ENCODE assay signal across 9 cellular contexts in the genomic region with DNA sequence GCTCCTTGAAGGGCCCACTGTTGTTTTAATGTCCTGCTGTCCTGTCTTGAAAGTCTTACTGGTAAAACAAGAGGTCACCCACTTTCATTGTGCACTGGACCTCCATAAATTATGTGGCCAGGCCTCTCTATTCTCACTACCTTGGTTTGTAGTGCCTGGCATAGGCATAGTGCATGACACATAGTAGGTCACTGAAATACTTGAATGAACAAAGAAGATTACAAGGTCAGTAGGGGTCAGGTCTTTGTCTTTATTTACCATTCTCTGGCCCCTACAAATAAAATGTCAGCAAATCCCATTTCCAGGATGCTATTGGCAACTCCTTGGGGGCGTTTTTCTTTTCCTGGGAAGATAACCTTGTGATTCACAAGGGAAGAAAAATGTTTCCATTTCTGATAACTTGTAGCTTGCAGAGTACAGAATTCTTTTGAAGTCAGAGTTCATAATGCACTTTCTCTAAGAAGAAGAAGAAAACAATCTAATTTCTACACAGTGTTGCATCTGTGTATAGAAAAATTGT. TPM values are rescaled to one million over a fixed set of nuclear protein-coding genes. Genes with fewer than 3 reads are reported as not detected.
DNase-seq lines count a peak whose midpoint lies in the region; ATAC-seq and TF ChIP-seq lines count a peak whose summit lies in the region.
"Had no signal": no experiment of that assay in that cellular context is flagged by ENCODE, and none has a peak within 500 bp of the region (broad histone marks: within the 10 kb centered on the region; RNA-seq: fewer than 3 reads in every experiment).

No MANE protein-coding gene starts in this region.

- H3K4me3 ChIP-seq in heart left ventricle (peak overlapping the region in 10 of 12 donors; percentile 54 to 97 (median 90)), astrocyte of the cerebellum (ENCODE audit: low read depth, low read length) (peak overlapping the region; percentile 84), lower leg skin (ENCODE audit: low read depth, poor library complexity, severe bottlenecking) (peak overlapping the region; percentile 71), upper lobe of right lung (peak overlapping the region; percentile 91)

- H3K4me1 ChIP-seq in heart left ventricle (peaks cover 3 to 38% (median 20%) of the 10 kb centered on the region in 12 donors), upper lobe of right lung (peaks cover 8% of the 10 kb centered on the region)

- H3K9me3 ChIP-seq in heart left ventricle (no peaks in the 10 kb centered on the region), upper lobe of right lung (no peaks in the 10 kb centered on the region)

- in situ Hi-C loops in astrocyte of the cerebellum (cut with HindIII; ENCODE audit: low sequenced_read_pairs) (no loop called here), GM13976 (cut with MboI; ENCODE audit: low sequenced_read_pairs, unreplicated experiment) (no loop called here)

- H3K36me3 ChIP-seq in heart left ventricle (peaks cover 0 to 32% (median 30%) of the 10 kb centered on the region in 9 donors), upper lobe of right lung (peaks cover 29% of the 10 kb centered on the region)

- intact Hi-C loops in heart left ventricle (cut with DNase I) = loop anchor here in 9 of 10 donors (2.0 to 10.0 kb wide), 8 partner anchors 39 to 149 kb away; partner anchors contain the start of gene TBC1D1 (in 4 of the 9)
- intact Hi-C loops in cardiac septum (cut with DNase I) = loop anchor here (2.0 to 5.0 kb wide), 4 partner anchors 59 to 209 kb away; partner anchors contain the start of gene RELL1
- intact Hi-C loops in lower leg skin (cut with DNase I; ENCODE audit: low total_unique reads) = no loop called here
- intact Hi-C loops in upper lobe of right lung (cut with DNase I) = no loop called here

- H3K27ac ChIP-seq in heart left ventricle (peak overlapping the region in 6 of 12 donors; percentile 90 to 95 (median 92)), upper lobe of right lung (no peak overlapping the region)

- no peak for TF ChIP-seq CTCF in heart left ventricle (IDR thresholded peaks at IDR 0.05)
- TF ChIP-seq CTCF in astrocyte of the cerebellum (IDR thresholded peaks at IDR 0.05; ENCODE audit: low read depth, low read length, missing control alignments) = no peak
- no peak for TF ChIP-seq CTCF in lower leg skin (IDR thresholded peaks at IDR 0.05)
- no peak for TF ChIP-seq CTCF in upper lobe of right lung (IDR thresholded peaks at IDR 0.05)
- no peak for TF ChIP-seq CTCF in GM13976 (IDR thresholded peaks at IDR 0.05; ENCODE audit: borderline replicate concordance, control extremely low read depth, extremely low read depth, insufficient read depth, missing control alignments)

- H3K27me3 ChIP-seq in heart left ventricle (no peaks in the 10 kb centered on the region), upper lobe of right lung (no peaks in the 10 kb centered on the region)

- no peak for DNase-seq in heart left ventricle
- no peak for DNase-seq in cardiac septum (ENCODE audit: low spot score)
- DNase-seq in astrocyte of the cerebellum (ENCODE audit: low read depth) = no peak
- no peak for DNase-seq in lower leg skin (ENCODE audit: low spot score in 2 of 2)
- no peak for DNase-seq in upper lobe of right lung
- no peak for DNase-seq in GM13976 (ENCODE audit: low spot score)
- DNase-seq: activated CD4-positive, alpha-beta T cell treated with anti-CD3 and anti-CD28 coated beads, Interleukin-2, amount 50 U/mL, for 1 hour had no signal

- WGBS in heart left ventricle, 4 donors = 30 to 74% (median 53%) methylated on average over 1 of the region's 1 CpG
- WGBS in lower leg skin, 2 donors = 57 to 74% methylated on average over 1 of the region's 1 CpG

- ATAC-seq in heart left ventricle (no peak), upper lobe of right lung (no peak), GM21723 (IDR thresholded peaks at IDR 0.05; ENCODE audit: unreplicated experiment) (no peak), GM21447 (IDR thresholded peaks at IDR 0.05; ENCODE audit: unreplicated experiment) (no peak)

- TF ChIP-seq POLR2A in heart left ventricle (IDR thresholded peaks at IDR 0.05) (no peak), lower leg skin (IDR thresholded peaks at IDR 0.05) (no peak)

RNA-seq across cellular contexts. Expression of gene PGM2, which starts 1.4 kb away (rescaled TPM):
- total RNA-seq in heart left ventricle (10 to 100 TPM in 4 of 9 donors, 1 to 10 TPM in 5; 6.8 to 18.4 (median 8.7) TPM), cardiac septum (9.5 TPM), lower leg skin (10 to 100 TPM; 52.7 to 83.9 (median 74.7) TPM), upper lobe of right lung (25.0 TPM)
- 1 to 10 TPM; 3.3 to 7.5 TPM for polyA plus RNA-seq in heart left ventricle

Comparison
In these comparisons a context has a peak if more than half of its experiments do, and no peak if none do; other contexts are left out.
1. intact Hi-C loops: an anchor here in heart left ventricle (2.0 to 10.0 kb wide) and cardiac septum (2.0 to 5.0 kb wide); none called in lower leg skin and upper lobe of right lung.